In the genomic region with DNA sequence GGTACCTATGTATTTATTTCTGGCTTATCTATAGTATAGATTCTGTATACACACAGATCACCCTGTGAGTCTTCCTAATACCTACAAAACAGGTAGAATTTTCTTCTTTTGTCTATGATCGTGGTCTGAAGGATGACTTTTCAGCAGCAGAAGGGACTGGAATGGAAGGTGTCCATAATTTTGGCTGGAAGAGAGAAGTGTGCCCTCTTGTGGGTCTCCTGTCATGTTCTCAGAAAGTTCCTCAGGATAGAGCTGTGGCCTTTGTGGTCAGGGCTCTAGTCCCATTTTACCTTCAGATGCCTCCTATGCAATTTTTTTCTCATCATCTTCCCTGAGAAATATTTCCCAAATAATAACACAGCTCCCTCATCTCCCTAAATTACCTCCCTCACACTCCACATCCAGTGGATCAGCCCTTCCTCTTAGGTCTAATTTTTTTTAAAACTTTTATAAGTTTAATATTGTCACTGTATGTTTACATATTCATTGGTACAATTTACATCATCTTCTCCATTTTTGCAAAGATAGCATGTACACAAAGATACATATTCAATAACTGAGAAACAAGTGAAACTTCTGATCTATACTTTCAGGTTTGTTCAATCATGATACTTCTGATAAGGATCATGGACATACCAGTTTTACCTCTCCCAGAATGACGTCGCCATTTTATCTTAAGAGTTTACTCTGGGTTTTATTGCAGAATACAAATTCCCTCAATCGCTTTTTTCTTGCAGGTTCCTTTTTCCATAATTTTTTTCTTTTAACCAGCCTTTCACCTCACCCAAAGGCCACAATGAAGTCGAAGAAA, we compare ENCODE assay signal across 9 cellular contexts.
DNase-seq lines count a peak whose midpoint lies in the region; ATAC-seq and TF ChIP-seq lines count a peak whose summit lies in the region.
"Had no signal": no experiment of that assay in that cellular context is flagged by ENCODE, and none has a peak within 500 bp of the region (broad histone marks: within the 10 kb centered on the region; RNA-seq: fewer than 3 reads in every experiment).

No MANE protein-coding gene starts in this region.

- H3K27ac ChIP-seq in adrenal gland (no peak overlapping the region), liver (ENCODE audit: low read depth in 1 of 2, low read length in 2 of 2) (no peak overlapping the region)

- peaks cover 21% of the 10 kb centered on the region for H3K4me1 Mint-ChIP-seq in activated naive CD8-positive, alpha-beta T cell treated with anti-CD3 and anti-CD28 coated beads, Interleukin-2, amount 50 U/mL, for 24 hours

- H3K36me3 Mint-ChIP-seq in activated naive CD8-positive, alpha-beta T cell treated with anti-CD3 and anti-CD28 coated beads, Interleukin-2, amount 50 U/mL, for 24 hours (ENCODE audit: low read depth) = no peaks in the 10 kb centered on the region

- peak; percentile 69 for DNase-seq in DMS114 treated with DMSO at 0.1 percent for 48 hours (lab: John Stamatoyannopoulos, UW; ENCODE audit: unreplicated experiment)
- DNase-seq in Jurkat, Clone E6-1 (ENCODE audit: low read depth, low spot score) = peak; percentile 9
- DNase-seq in adrenal gland = peak; percentile 23 to 70 (median 29)
- DNase-seq in activated CD4-positive, alpha-beta T cell treated with anti-CD3 and anti-CD28 coated beads, Interleukin-2, amount 50 U/mL, for 1 hour = no peak
- no peak for DNase-seq in activated naive CD8-positive, alpha-beta T cell treated with anti-CD3 and anti-CD28 coated beads, Interleukin-2, amount 50 U/mL, for 24 hours
- DNase-seq in NCI-H1417 treated with DMSO at 0.1 percent for 48 hours (lab: John Stamatoyannopoulos, UW) = no peak
- no peak for DNase-seq in activated CD4-positive, alpha-beta T cell treated with anti-CD3 and anti-CD28 coated beads, Interleukin-2, amount 50 U/mL, for 4 hours

- no peak for TF ChIP-seq POLR2A in adrenal gland (IDR thresholded peaks at IDR 0.05)

- 64 to 73% (median 71%) methylated on average over 5 of the region's 5 CpGs for WGBS in adrenal gland, 4 donors
- 66% methylated on average over 5 of the region's 5 CpGs for WGBS in liver

- no peak overlapping the region for H3K27ac Mint-ChIP-seq in activated naive CD8-positive, alpha-beta T cell treated with anti-CD3 and anti-CD28 coated beads, Interleukin-2, amount 50 U/mL, for 24 hours

- TF ChIP-seq CTCF in adrenal gland (IDR thresholded peaks at IDR 0.05) (peak in 5 of 6 experiments; percentile 24 to 56 (median 50)), liver (IDR thresholded peaks at IDR 0.05; ENCODE audit: low read depth, low read length, missing input control) (peak; percentile 40)

- no peaks in the 10 kb centered on the region for H3K27me3 ChIP-seq in adrenal gland
- H3K27me3 ChIP-seq in liver (ENCODE audit: control insufficient read depth in 4 of 4, insufficient read depth in 4 of 4, low read length in 3 of 4) = no peaks in the 10 kb centered on the region

- TF ChIP-seq RAD21 in liver (IDR thresholded peaks at IDR 0.05) = peak; percentile 76 to 84

- H3K4me3 Mint-ChIP-seq in activated naive CD8-positive, alpha-beta T cell treated with anti-CD3 and anti-CD28 coated beads, Interleukin-2, amount 50 U/mL, for 24 hours = no peak overlapping the region

- H3K9me3 ChIP-seq in adrenal gland (replicated peaks in 1 of 3) = no peaks in the 10 kb centered on the region
- no peaks in the 10 kb centered on the region for H3K9me3 ChIP-seq in liver (ENCODE audit: control insufficient read depth in 4 of 4, low read length in 3 of 4)

- no peak overlapping the region for H3K9ac ChIP-seq in liver (ENCODE audit: low read depth in 1 of 2, low read length in 2 of 2)

- peaks cover 2% of the 10 kb centered on the region for H3K27me3 Mint-ChIP-seq in activated naive CD8-positive, alpha-beta T cell treated with anti-CD3 and anti-CD28 coated beads, Interleukin-2, amount 50 U/mL, for 24 hours

- no peak overlapping the region for H3K4me3 ChIP-seq in Jurkat, Clone E6-1 (ENCODE audit: low read length)
- H3K4me3 ChIP-seq in adrenal gland (no peak overlapping the region), liver (ENCODE audit: low read depth in 1 of 3, low read length in 3 of 3) (no peak overlapping the region)
- H3K4me3 ChIP-seq: lung had no signal

- no peak for ATAC-seq in activated naive CD8-positive, alpha-beta T cell treated with anti-CD3 and anti-CD28 coated beads, Interleukin-2, amount 50 U/mL, for 24 hours

- H3K36me3 ChIP-seq in adrenal gland (replicated peaks in 1 of 2) = no peaks in the 10 kb centered on the region
- no peaks in the 10 kb centered on the region for H3K36me3 ChIP-seq in liver (ENCODE audit: control insufficient read depth in 4 of 4, insufficient read depth in 3 of 4, low read depth in 1 of 4, low read length in 3 of 4)

- H3K9me3 Mint-ChIP-seq in activated naive CD8-positive, alpha-beta T cell treated with anti-CD3 and anti-CD28 coated beads, Interleukin-2, amount 50 U/mL, for 24 hours = no peaks in the 10 kb centered on the region

- intact Hi-C loops in adrenal gland (cut with DNase I) = loop anchor here (5.0 to 10.0 kb wide), 3 partner anchors 81 to 469 kb away; no protein-coding TSS in a partner anchor

- peaks cover 0 to 13% of the 10 kb centered on the region in 2 donors for H3K4me1 ChIP-seq in adrenal gland (replicated peaks in 1 of 2)
- H3K4me1 ChIP-seq in liver (ENCODE audit: control insufficient read depth in 4 of 4, insufficient read depth in 4 of 4, low read length in 3 of 4) = peaks cover 0 to 33% (median 23%) of the 10 kb centered on the region in 4 donors

TF ChIP-seq in liver, 16 proteins besides CTCF, POLR2A, EP300 and RAD21:
- TF ChIP-seq EGR1 (IDR thresholded peaks at IDR 0.05; ENCODE audit: low read depth in 2 of 2) (no peak), HNF4G (IDR thresholded peaks at IDR 0.05) (no peak), RXRA (IDR thresholded peaks at IDR 0.05) (peak in 1 of 2 donors; percentile 16), ZBTB33 (IDR thresholded peaks at IDR 0.05) (no peak), HNF4A (conservative IDR thresholded peaks at IDR 0.05) (no peak), GABPA (IDR thresholded peaks at IDR 0.05 in 1 of 2, conservative IDR thresholded peaks at IDR 0.05 in 1 of 2) (no peak)
- TF ChIP-seq, protein P1, sequence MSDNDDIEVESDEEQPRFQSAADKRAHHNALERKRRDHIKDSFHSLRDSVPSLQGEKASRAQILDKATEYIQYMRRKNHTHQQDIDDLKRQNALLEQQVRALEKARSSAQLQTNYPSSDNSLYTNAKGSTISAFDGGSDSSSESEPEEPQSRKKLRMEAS (IDR thresholded peaks at IDR 0.05) = no peak

Comparison
In these comparisons a context has a peak if more than half of its experiments do, and no peak if none do; other contexts are left out.
1. DNase-seq: peak in DMS114 treated with DMSO at 0.1 percent for 48 hours (single experiment), Jurkat, Clone E6-1 (single experiment) and adrenal gland (7 of 7); none in activated CD4-positive, alpha-beta T cell treated with anti-CD3 and anti-CD28 coated beads, Interleukin-2, amount 50 U/mL, for 1 hour (single experiment), activated naive CD8-positive, alpha-beta T cell treated with anti-CD3 and anti-CD28 coated beads, Interleukin-2, amount 50 U/mL, for 24 hours (single experiment), NCI-H1417 treated with DMSO at 0.1 percent for 48 hours (single experiment) and activated CD4-positive, alpha-beta T cell treated with anti-CD3 and anti-CD28 coated beads, Interleukin-2, amount 50 U/mL, for 4 hours (0 of 2).